Comparison of ENCODE assay signal across 19 cellular contexts in genomic region chr9:71643330-71643729, GRCh38.
DNase-seq lines count a peak whose midpoint lies in the region; ATAC-seq, FAIRE-seq and TF ChIP-seq lines count a peak whose summit lies in the region.
"Had no signal": no experiment of that assay in that cellular context is flagged by ENCODE, and none has a peak within 500 bp of the region (broad histone marks: within the 10 kb centered on the region; RNA-seq: fewer than 3 reads in every experiment).

No MANE protein-coding gene starts in this region.

- FAIRE-seq in endothelial cell of umbilical vein (lab: Jason Lieb, UNC): no peak
- no peak for FAIRE-seq in frontal cortex (lab: Jason Lieb, UNC)
- FAIRE-seq: A204.1, D721Med had no signal

- peak overlapping the region; percentile 66 for H2AFZ ChIP-seq in endothelial cell of umbilical vein (ENCODE audit: low read depth, low read length)

- H3K9ac ChIP-seq in endothelial cell of umbilical vein (replicated peaks; ENCODE audit: extremely low read depth, insufficient read depth, low read length): no peak overlapping the region

- no peaks in the 10 kb centered on the region for H4K20me1 ChIP-seq in endothelial cell of umbilical vein (replicated peaks; ENCODE audit: control insufficient read depth, extremely low read depth, insufficient read depth, low read length)

- TF ChIP-seq CTCF in HEK293 (tag by site-specific recombination; IDR thresholded peaks at IDR 0.05) (no peak), endothelial cell of umbilical vein (IDR thresholded peaks at IDR 0.05; ENCODE audit: extremely low read depth in 1 of 2, insufficient read depth in 1 of 2, low read depth in 1 of 2, low read length in 2 of 2) (no peak)

- intact Hi-C loops in endothelial cell of umbilical vein (cut with micrococcal nuclease): no loop called here

- no peaks in the 10 kb centered on the region for H3K79me2 ChIP-seq in endothelial cell of umbilical vein (ENCODE audit: control insufficient read depth, insufficient read depth, low read length)

- POLR2A ChIA-PET in HEK293 (lab: Yijun Ruan, JAX): no interaction called here
- POLR2A ChIA-PET in endothelial cell of umbilical vein (lab: Charles Lee): no interaction called here

- H3K36me3 ChIP-seq in HEK293 (ENCODE audit: control insufficient read depth in 2 of 2, insufficient read depth in 1 of 2, low read length in 2 of 2) (no peaks in the 10 kb centered on the region), endothelial cell of umbilical vein (ENCODE audit: control insufficient read depth in 2 of 2, extremely low read depth in 1 of 2, insufficient read depth in 2 of 2, low read length in 2 of 2) (no peaks in the 10 kb centered on the region)

- no peak overlapping the region for H3K4me2 ChIP-seq in endothelial cell of umbilical vein (ENCODE audit: insufficient read depth, low read length)

- no peak overlapping the region for H3K27ac ChIP-seq in HEK293 (ENCODE audit: extremely low read depth, low read depth, low read length)
- peak overlapping the region; percentile 44 for H3K27ac ChIP-seq in adipose tissue (ENCODE audit: low read depth, low read length)
- no peak overlapping the region for H3K27ac ChIP-seq in endothelial cell of umbilical vein (ENCODE audit: insufficient read depth, low read depth, low read length)
- H3K27ac ChIP-seq: C4-2B, HL-60 had no signal

- H3K9me1 ChIP-seq in endothelial cell of umbilical vein (replicated peaks; ENCODE audit: control insufficient read depth, extremely low read depth, insufficient read depth, low read length): no peaks in the 10 kb centered on the region

- H3K27me3 ChIP-seq in endothelial cell of umbilical vein (ENCODE audit: control insufficient read depth in 2 of 2, insufficient read depth in 2 of 2, low read length in 2 of 2): no peaks in the 10 kb centered on the region

- no peak for TF ChIP-seq POLR2A in endothelial cell of umbilical vein (IDR thresholded peaks at IDR 0.05; ENCODE audit: low read depth, low read length)

- no TSS peak for BruUV-seq in endothelial cell of umbilical vein (replicated peaks; lab: Mats Ljungman, UMichigan)

- WGBS in adipose tissue, 3 donors: 56 to 60% (median 58%) methylated on average over 2 of the region's 2 CpGs

- no peak for ATAC-seq in GM19455 (IDR thresholded peaks at IDR 0.05; ENCODE audit: unreplicated experiment)
- ATAC-seq in HG02973 (IDR thresholded peaks at IDR 0.05; ENCODE audit: unreplicated experiment): no peak
- ATAC-seq: HCT116 had no signal

- CTCF ChIA-PET in HEK293 (lab: Yijun Ruan, JAX) (interaction anchor here (0.7 kb wide), 1 partner anchor 135 kb away, joined by 3 read pairs; no protein-coding TSS in a partner anchor), endothelial cell of umbilical vein (lab: Charles Lee) (interaction anchor here (0.6 to 2.2 kb wide), 2 partner anchors 13 to 15 kb away, joined by 3 to 5 read pairs; no protein-coding TSS in a partner anchor)

- H3K4me1 ChIP-seq in HEK293 (ENCODE audit: control insufficient read depth, insufficient read depth, low read length) (no peaks in the 10 kb centered on the region), endothelial cell of umbilical vein (ENCODE audit: control insufficient read depth, extremely low read depth, insufficient read depth, low read length) (peaks cover 31% of the 10 kb centered on the region)
- H3K4me1 ChIP-seq: Caco-2 had no signal

- H3K9me3 ChIP-seq in HEK293 (ENCODE audit: control insufficient read depth, insufficient read depth, low read depth, low read length) (no peaks in the 10 kb centered on the region), endothelial cell of umbilical vein (replicated peaks; ENCODE audit: control insufficient read depth, insufficient read depth, low read length) (no peaks in the 10 kb centered on the region)
- H3K9me3 ChIP-seq: Caco-2 had no signal

- H3K4me3 ChIP-seq in HEK293 (ENCODE audit: low read depth, low read length) (no peak overlapping the region), endothelial cell of umbilical vein (replicated peaks in 1 of 3; ENCODE audit: insufficient read depth in 1 of 3, low read depth in 1 of 3, low read length in 3 of 3) (no peak overlapping the region)

- no peak for DNase-seq in endothelial cell of umbilical vein (ENCODE audit: low read depth, low spot score)
- no peak for DNase-seq in frontal cortex (ENCODE audit: low spot score in 2 of 2)
- no peak for DNase-seq in NCI-H1694 treated with DMSO at 0.1 percent for 48 hours (lab: John Stamatoyannopoulos, UW)
- DNase-seq: AML-193; Caco-2; CD4-positive, alpha-beta T cell; DMS79 treated with DMSO at 0.1 percent for 48 hours; GF-D8; GOT3; H7 had no signal

- dilution Hi-C loops in endothelial cell of umbilical vein (cut with MboI; ENCODE audit: extremely low pct_ligation_motif_present, low sequenced_read_pairs): no loop called here

TF ChIP-seq in HEK293, 187 proteins besides CTCF, POLR2A, EP300 and RAD21:
- TF ChIP-seq ZSCAN30 (tag by site-specific recombination; IDR thresholded peaks at IDR 0.05) (no peak), ZNF571 (tag by site-specific recombination; IDR thresholded peaks at IDR 0.05) (no peak), HOXA7 (CRISPR knock-in tag; IDR thresholded peaks at IDR 0.05; ENCODE audit: borderline replicate concordance) (no peak), PRDM1 (tag by site-specific recombination; IDR thresholded peaks at IDR 0.05) (peak; percentile 77)

TF ChIP-seq in endothelial cell of umbilical vein, 7 proteins besides CTCF, POLR2A, EP300 and RAD21:
- TF ChIP-seq JUN (IDR thresholded peaks at IDR 0.05; ENCODE audit: borderline replicate concordance, insufficient read depth, insufficient read length, low read depth) (no peak), EZH2 (IDR thresholded peaks at IDR 0.05; ENCODE audit: borderline replicate concordance, low read depth, low read length, severe bottlenecking) (no peak), POLR2AphosphoS5 (IDR thresholded peaks at IDR 0.05; ENCODE audit: insufficient read depth, low read depth, low read length) (no peak), GATA2 (IDR thresholded peaks at IDR 0.05; ENCODE audit: insufficient read depth, insufficient read length, low read depth, low read length) (no peak), FOS (IDR thresholded peaks at IDR 0.05; ENCODE audit: borderline replicate concordance, insufficient read depth, low read length) (no peak), MAX (IDR thresholded peaks at IDR 0.05; ENCODE audit: insufficient read depth, insufficient read length) (no peak), MYC (IDR thresholded peaks at IDR 0.05; ENCODE audit: low read depth, low read length) (no peak)
